In genomic region chr6:35727935-35728662, GRCh38 we compare ENCODE assay signal across 8 cellular contexts. TPM values are rescaled to one million over a fixed set of nuclear protein-coding genes. Genes with fewer than 3 reads are reported as not detected.
DNase-seq lines count a peak whose midpoint lies in the region; ATAC-seq and TF ChIP-seq lines count a peak whose summit lies in the region.

No MANE protein-coding gene starts in this region.

- peak overlapping the region; percentile 41 for H3K4me3 ChIP-seq in colonic mucosa

- intact Hi-C loops in colonic mucosa (cut with DNase I): no loop called here

- peaks cover 51% of the 10 kb centered on the region for H3K4me1 ChIP-seq in colonic mucosa

- peak; percentile 81 for DNase-seq in A172 (ENCODE audit: low spot score)
- peak; percentile 14 for DNase-seq in NCI-H524 treated with DMSO at 0.1 percent for 48 hours (lab: John Stamatoyannopoulos, UW)
- peak; percentile 89 for DNase-seq in activated CD4-positive, alpha-beta T cell treated with anti-CD3 and anti-CD28 coated beads for 48 hours
- DNase-seq in colonic mucosa: peak; percentile 89
- peak; percentile 90 for DNase-seq in left kidney (ENCODE audit: low read depth, low spot score)
- peak; percentile 62 for DNase-seq in stimulated activated CD4-positive, alpha-beta T cell treated with anti-CD3 and anti-CD28 coated beads, Interleukin-1b, Interleukin-23, amount 100 ng/mL, for 4 hours (ENCODE audit: low read depth in 2 of 2)

- peak overlapping the region; percentile 91 to 97 for H3K9ac ChIP-seq in colonic mucosa (ENCODE audit: low read depth in 2 of 2, low read length in 2 of 2)

- TF ChIP-seq CTCF in colonic mucosa (IDR thresholded peaks at IDR 0.05): no peak

- no peaks in the 10 kb centered on the region for H3K27me3 ChIP-seq in colonic mucosa

- ATAC-seq in GM18861 (IDR thresholded peaks at IDR 0.05; ENCODE audit: unreplicated experiment): peak; percentile 28
- peak; percentile 45 for ATAC-seq in HG03159 (IDR thresholded peaks at IDR 0.05; ENCODE audit: unreplicated experiment)

- no peaks in the 10 kb centered on the region for H3K9me3 ChIP-seq in colonic mucosa

- H3K27ac ChIP-seq in colonic mucosa: peak overlapping the region; percentile 97

- no peaks in the 10 kb centered on the region for H3K36me3 ChIP-seq in colonic mucosa

RNA-seq across cellular contexts. Expression of gene ARMC12, which starts 8.7 kb away (rescaled TPM):
- total RNA-seq in A172 (2014; rRNA removed; shearing (Covaris generic)): 0.24 and 0.55 TPM in 2 replicates
- under 1 TPM in 1 of 2 donors, not detected in 1; 0.30 TPM for total RNA-seq in colonic mucosa

RNA-seq across cellular contexts. Expression of gene FKBP5, which starts 39.4 kb away (rescaled TPM):
- 8.3 TPM in 2 replicates for total RNA-seq in A172 (2014; rRNA removed; shearing (Covaris generic))
- 10 to 100 TPM; 29.1 to 54.7 TPM for total RNA-seq in colonic mucosa

RNA-seq across cellular contexts. Expression of gene CLPSL2, which starts 48.3 kb away (rescaled TPM):
- total RNA-seq in A172 (2014; rRNA removed; shearing (Covaris generic)): 4.7 TPM in 1 of 2 replicates, not detected in the other
- total RNA-seq in colonic mucosa: not detected

RNA-seq across cellular contexts. Expression of gene CLPSL1, which starts 52.7 kb away (rescaled TPM):
- total RNA-seq in A172 (2014; rRNA removed; shearing (Covaris generic)): not detected in 2 replicates
- not detected for total RNA-seq in colonic mucosa

Comparison
In these comparisons a context has a peak if more than half of its experiments do, and no peak if none do; other contexts are left out.
1. Peak in every context shown above with its lines: DNase-seq, ATAC-seq, H3K4me3 ChIP-seq and H3K27ac ChIP-seq.
2. DNase-seq: peak in every context shown above with its lines; median percentile 90 in left kidney; 89 in activated CD4-positive, alpha-beta T cell treated with anti-CD3 and anti-CD28 coated beads for 48 hours; 89 in colonic mucosa; 81 in A172; 62 in stimulated activated CD4-positive, alpha-beta T cell treated with anti-CD3 and anti-CD28 coated beads, Interleukin-1b, Interleukin-23, amount 100 ng/mL, for 4 hours; 14 in NCI-H524 treated with DMSO at 0.1 percent for 48 hours.